In genomic region chr1:230641346-230641745, GRCh38 we compare ENCODE assay signal across 1 cellular context.
TF ChIP-seq lines count a peak whose summit lies in the region.

No MANE protein-coding gene starts in this region.

TF ChIP-seq in H1, 55 proteins besides CTCF, POLR2A, EP300 and RAD21:
- TF ChIP-seq EZH2 (IDR thresholded peaks at IDR 0.05; ENCODE audit: low read depth, low read length, severe bottlenecking) (no peak), USF2 (IDR thresholded peaks at IDR 0.05; ENCODE audit: low read length) (no peak), SP1 (IDR thresholded peaks at IDR 0.05; ENCODE audit: low read depth, low read length) (no peak), ASH2L (IDR thresholded peaks at IDR 0.05; ENCODE audit: low read length) (no peak), POU5F1 (IDR thresholded peaks at IDR 0.05; ENCODE audit: low read depth, low read length) (no peak), ATF2 (IDR thresholded peaks at IDR 0.05; ENCODE audit: low read length) (no peak), JUND (IDR thresholded peaks at IDR 0.05; ENCODE audit: low read length) (no peak), KDM1A (IDR thresholded peaks at IDR 0.05; ENCODE audit: borderline replicate concordance, low read length) (no peak), E2F6 (IDR thresholded peaks at IDR 0.05) (no peak), ATF3 (IDR thresholded peaks at IDR 0.05; ENCODE audit: insufficient read depth, low read depth, low read length) (no peak), TAF7 (optimal IDR thresholded peaks at IDR 0.05; ENCODE audit: borderline replicate concordance, low read depth, low read length) (no peak), NRF1 (IDR thresholded peaks at IDR 0.05; ENCODE audit: low read depth, low read length) (no peak), BRCA1 (IDR thresholded peaks at IDR 0.05; ENCODE audit: low read depth, low read length) (no peak), FOSL1 (IDR thresholded peaks at IDR 0.05; ENCODE audit: insufficient read depth, low read depth, low read length) (no peak), CTBP2 (IDR thresholded peaks at IDR 0.05; ENCODE audit: borderline replicate concordance, insufficient read depth, insufficient read length, low read length) (no peak)
